Comparison of ENCODE assay signal across 20 cellular contexts in genomic region chr22:42257386-42257785, GRCh38.
"Had no signal": no experiment of that assay in that cellular context is flagged by ENCODE, and none has a peak within 500 bp of the region (broad histone marks: within the 10 kb centered on the region; RNA-seq: fewer than 3 reads in every experiment).

No MANE protein-coding gene starts in this region.

- H3K36me3 ChIP-seq: colonic mucosa, prostate gland, right atrium auricular region, tibial nerve, uterus, WERI-Rb-1 had no signal

- H3K4me3 Mint-ChIP-seq: activated naive CD8-positive, alpha-beta T cell treated with anti-CD3 and anti-CD28 coated beads, Interleukin-2, amount 10 ng/mL, durations not matched to agents 7 days and 5 days; stimulated activated naive CD8-positive, alpha-beta T cell treated with anti-CD3 and anti-CD28 coated beads, Interleukin-15, Interleukin-2, amounts not matched to agents 100 ng/mL and 50 ng/mL, for 24 hours; T-helper 1 cell treated with Interleukin-12 subunit alpha and Interleukin-12 subunit beta and Interleukin-4 antibody, amounts not matched to agents 30 μg/mL and 1 μg/mL, for 36 hours had no signal

- H3K27ac Mint-ChIP-seq: activated naive CD8-positive, alpha-beta T cell treated with anti-CD3 and anti-CD28 coated beads, Interleukin-2, amount 10 ng/mL, durations not matched to agents 7 days and 5 days; stimulated activated naive CD8-positive, alpha-beta T cell treated with anti-CD3 and anti-CD28 coated beads, Interleukin-15, Interleukin-2, amounts not matched to agents 100 ng/mL and 50 ng/mL, for 24 hours had no signal

- H3K9me3 ChIP-seq: colonic mucosa, prostate gland, right atrium auricular region, tibial nerve, uterus had no signal

- H3K27me3 Mint-ChIP-seq: activated naive CD8-positive, alpha-beta T cell treated with anti-CD3 and anti-CD28 coated beads, Interleukin-2, amount 10 ng/mL, durations not matched to agents 7 days and 5 days; brain; stimulated activated naive CD8-positive, alpha-beta T cell treated with anti-CD3 and anti-CD28 coated beads, Interleukin-15, Interleukin-2, amounts not matched to agents 100 ng/mL and 50 ng/mL, for 24 hours had no signal

- H3K9me3 Mint-ChIP-seq: activated naive CD8-positive, alpha-beta T cell treated with anti-CD3 and anti-CD28 coated beads, Interleukin-2, amount 10 ng/mL, durations not matched to agents 7 days and 5 days; stimulated activated naive CD8-positive, alpha-beta T cell treated with anti-CD3 and anti-CD28 coated beads, Interleukin-15, Interleukin-2, amounts not matched to agents 100 ng/mL and 50 ng/mL, for 24 hours; T-helper 1 cell treated with Interleukin-12 subunit alpha and Interleukin-12 subunit beta and Interleukin-4 antibody, amounts not matched to agents 30 μg/mL and 1 μg/mL, for 36 hours had no signal

- ATAC-seq: left lobe of liver had no signal

- H3K27me3 ChIP-seq: colonic mucosa, right atrium auricular region, tibial nerve, uterus had no signal

- H3K4me3 ChIP-seq: colonic mucosa, lung, prostate gland, right atrium auricular region, tibial nerve, uterus had no signal

- DNase-seq: activated CD4-positive, alpha-beta T cell treated with anti-CD3 and anti-CD28 coated beads for 1 hour; activated CD8-positive, alpha-beta memory T cell treated with anti-CD3 and anti-CD28 coated beads for 24 hours; activated CD8-positive, alpha-beta memory T cell treated with anti-CD3 and anti-CD28 coated beads, Interleukin-2, amount 50 U/mL, for 48 hours; activated naive CD4-positive, alpha-beta T cell treated with Interleukin-2 at 50 U/mL for 16 hours; activated naive CD8-positive, alpha-beta T cell treated with anti-CD3 and anti-CD28 coated beads, Interleukin-2, amount 10 ng/mL, durations not matched to agents 7 days and 5 days; colonic mucosa; erythroblast; foreskin melanocyte; kidney; occipital lobe; uterus; WERI-Rb-1 had no signal

- H3K27ac ChIP-seq: colonic mucosa, prostate gland, right atrium auricular region, tibial nerve, uterus, WERI-Rb-1 had no signal

- H3K4me1 ChIP-seq: colonic mucosa, prostate gland, uterus had no signal
